Comparison of ENCODE assay signal across 20 cellular contexts in the genomic region with DNA sequence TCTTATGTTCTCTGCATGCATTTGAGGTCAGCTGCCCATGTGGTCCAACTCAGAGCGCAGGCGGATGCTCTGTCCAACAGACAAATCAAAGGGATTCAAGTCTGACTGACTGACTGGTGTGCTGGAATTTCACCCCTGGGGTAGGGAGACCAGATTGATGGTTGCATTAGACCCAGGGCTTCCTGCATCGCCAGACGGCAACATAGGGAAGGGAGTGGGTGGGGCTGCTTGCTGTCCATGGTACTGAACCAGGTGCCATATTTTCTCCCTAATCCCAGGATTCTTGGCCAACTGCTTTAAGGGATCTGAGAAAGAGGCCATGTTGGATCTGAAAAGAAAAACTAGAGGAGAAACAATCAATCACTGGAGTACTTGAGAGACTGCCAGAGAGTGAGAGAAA.
DNase-seq lines count a peak whose midpoint lies in the region; ATAC-seq and TF ChIP-seq lines count a peak whose summit lies in the region.
"Had no signal": no experiment of that assay in that cellular context is flagged by ENCODE, and none has a peak within 500 bp of the region (broad histone marks: within the 10 kb centered on the region; RNA-seq: fewer than 3 reads in every experiment).

No MANE protein-coding gene starts in this region.

- H2AFZ ChIP-seq in GM23338, result no peak overlapping the region

- H3K4me2 ChIP-seq in GM23338, result no peak overlapping the region

- H3K27me3 ChIP-seq in A673 (replicated peaks; ENCODE audit: insufficient read depth, low read depth, low read length, poor library complexity), result no peaks in the 10 kb centered on the region
- H3K27me3 ChIP-seq in GM23338 (ENCODE audit: insufficient read depth), result no peaks in the 10 kb centered on the region
- H3K27me3 ChIP-seq: ascending aorta, gastroesophageal sphincter, uterus had no signal

- no peaks in the 10 kb centered on the region for H3K4me1 Mint-ChIP-seq in GM23338

- H3K4me3 Mint-ChIP-seq in GM23338, result no peak overlapping the region
- H3K4me3 Mint-ChIP-seq: CD8-positive, alpha-beta T cell; natural killer cell had no signal

- H3K9me3 Mint-ChIP-seq in GM23338, result no peaks in the 10 kb centered on the region
- H3K9me3 Mint-ChIP-seq: CD8-positive, alpha-beta T cell; natural killer cell had no signal

- DNase-seq in A673 (ENCODE audit: low spot score), result peak; percentile 8
- peak; percentile 78 for DNase-seq in GM23338 (ENCODE audit: low spot score)
- peak; percentile 4 for DNase-seq in RPMI7951 (ENCODE audit: low read depth)
- DNase-seq in iPS-NIHi11 (ENCODE audit: low spot score), result peak; percentile 88
- no peak for DNase-seq in GM19240 (ENCODE audit: insufficient read length, low spot score)
- no peak for DNase-seq in OCI-M2 (lab: John Stamatoyannopoulos, UW; ENCODE audit: unreplicated experiment)
- DNase-seq: activated naive CD4-positive, alpha-beta T cell; CD8-positive, alpha-beta T cell; Kasumi-1; mammary epithelial cell; natural killer cell; NCI-H1417 treated with DMSO at 0.1 percent for 48 hours; SHP77 treated with DMSO at 0.1 percent for 48 hours; stimulated activated CD4-positive, alpha-beta T cell treated with anti-CD3 and anti-CD28 coated beads, Interleukin-15, amount 100 ng/mL, for 24 hours; stimulated activated naive CD8-positive, alpha-beta T cell treated with anti-CD3 and anti-CD28 coated beads, Interleukin-15, Interleukin-2, amounts not matched to agents 100 U/mL and 50 U/mL, for 24 hours; uterus had no signal

- H3K36me3 ChIP-seq in A673 (ENCODE audit: insufficient read depth, low read length, poor library complexity, severe bottlenecking) (no peaks in the 10 kb centered on the region), GM23338 (ENCODE audit: insufficient read depth) (no peaks in the 10 kb centered on the region)
- H3K36me3 ChIP-seq: uterus had no signal

- no peak for TF ChIP-seq CTCF in A673 (conservative IDR thresholded peaks at IDR 0.05; ENCODE audit: low read depth, low read length)
- TF ChIP-seq CTCF in GM23338 (conservative IDR thresholded peaks at IDR 0.05; ENCODE audit: low read depth in 2 of 2), result no peak

- H4K20me1 ChIP-seq in GM23338 (replicated peaks; ENCODE audit: insufficient read depth), result no peaks in the 10 kb centered on the region; the same call in none of the 2 replicates

- no peaks in the 10 kb centered on the region; the same call in 2 of the 3 replicates for H3K36me3 Mint-ChIP-seq in GM23338 (ENCODE audit: low read depth)

- CTCF ChIA-PET in A673 (lab: Charles Lee), result no interaction called here

- peaks cover 5% of the 10 kb centered on the region for H3K9me3 ChIP-seq in A673 (ENCODE audit: low read depth, low read length, poor library complexity, severe bottlenecking)
- H3K9me3 ChIP-seq: ascending aorta, gastroesophageal sphincter, uterus had no signal

- H3K79me2 ChIP-seq in GM23338 (replicated peaks; ENCODE audit: insufficient read depth), result no peaks in the 10 kb centered on the region

- ATAC-seq in GM23338 (peak; percentile 76), GM21526 (IDR thresholded peaks at IDR 0.05; ENCODE audit: low FRiP score, unreplicated experiment) (no peak), esophagus mucosa (no peak)
- ATAC-seq: CD8-positive, alpha-beta T cell; gastroesophageal sphincter; natural killer cell; stimulated activated naive CD8-positive, alpha-beta T cell treated with anti-CD3 and anti-CD28 coated beads, Interleukin-15, Interleukin-2, amounts not matched to agents 100 U/mL and 50 U/mL, for 24 hours had no signal

- intact Hi-C loops in A673 (cut with micrococcal nuclease; ENCODE audit: unreplicated experiment), result no loop called here

- H3K4me1 ChIP-seq in A673 (ENCODE audit: insufficient read depth, low read length, poor library complexity, severe bottlenecking) (no peaks in the 10 kb centered on the region), GM23338 (ENCODE audit: insufficient read depth) (no peaks in the 10 kb centered on the region)
- H3K4me1 ChIP-seq: ascending aorta, gastroesophageal sphincter, uterus had no signal

- H3K4me3 ChIP-seq in A673 (ENCODE audit: low read depth, low read length, poor library complexity, severe bottlenecking), result no peak overlapping the region
- no peak overlapping the region for H3K4me3 ChIP-seq in GM23338
- H3K4me3 ChIP-seq: ascending aorta, gastroesophageal sphincter, uterus had no signal

- H3K27ac ChIP-seq in A673 (ENCODE audit: low read depth, low read length, poor library complexity, severe bottlenecking), result no peak overlapping the region
- no peak overlapping the region for H3K27ac ChIP-seq in GM23338 (ENCODE audit: low read depth)
- H3K27ac ChIP-seq: ascending aorta, gastroesophageal sphincter, uterus had no signal

- no TSS peak for BruUV-seq in A673 (replicated peaks; lab: Mats Ljungman, UMichigan)

- no peaks in the 10 kb centered on the region for H3F3A ChIP-seq in GM23338 (replicated peaks; ENCODE audit: low read depth)

- no peaks in the 10 kb centered on the region; the same call in 1 of the 2 replicates for H3K9me2 ChIP-seq in GM23338 (ENCODE audit: insufficient read depth)

- POLR2A ChIA-PET in A673 (lab: Charles Lee; ENCODE audit: low non-redundant PET), result no interaction called here

- H3K27me3 Mint-ChIP-seq in GM23338 (ENCODE audit: insufficient read depth, low read depth, poor library complexity), result no peaks in the 10 kb centered on the region

- no peak overlapping the region for H3K27ac Mint-ChIP-seq in GM23338
- H3K27ac Mint-ChIP-seq: natural killer cell had no signal

TF ChIP-seq in GM23338, 12 proteins besides CTCF, POLR2A, EP300 and RAD21:
- TF ChIP-seq, protein P1, sequence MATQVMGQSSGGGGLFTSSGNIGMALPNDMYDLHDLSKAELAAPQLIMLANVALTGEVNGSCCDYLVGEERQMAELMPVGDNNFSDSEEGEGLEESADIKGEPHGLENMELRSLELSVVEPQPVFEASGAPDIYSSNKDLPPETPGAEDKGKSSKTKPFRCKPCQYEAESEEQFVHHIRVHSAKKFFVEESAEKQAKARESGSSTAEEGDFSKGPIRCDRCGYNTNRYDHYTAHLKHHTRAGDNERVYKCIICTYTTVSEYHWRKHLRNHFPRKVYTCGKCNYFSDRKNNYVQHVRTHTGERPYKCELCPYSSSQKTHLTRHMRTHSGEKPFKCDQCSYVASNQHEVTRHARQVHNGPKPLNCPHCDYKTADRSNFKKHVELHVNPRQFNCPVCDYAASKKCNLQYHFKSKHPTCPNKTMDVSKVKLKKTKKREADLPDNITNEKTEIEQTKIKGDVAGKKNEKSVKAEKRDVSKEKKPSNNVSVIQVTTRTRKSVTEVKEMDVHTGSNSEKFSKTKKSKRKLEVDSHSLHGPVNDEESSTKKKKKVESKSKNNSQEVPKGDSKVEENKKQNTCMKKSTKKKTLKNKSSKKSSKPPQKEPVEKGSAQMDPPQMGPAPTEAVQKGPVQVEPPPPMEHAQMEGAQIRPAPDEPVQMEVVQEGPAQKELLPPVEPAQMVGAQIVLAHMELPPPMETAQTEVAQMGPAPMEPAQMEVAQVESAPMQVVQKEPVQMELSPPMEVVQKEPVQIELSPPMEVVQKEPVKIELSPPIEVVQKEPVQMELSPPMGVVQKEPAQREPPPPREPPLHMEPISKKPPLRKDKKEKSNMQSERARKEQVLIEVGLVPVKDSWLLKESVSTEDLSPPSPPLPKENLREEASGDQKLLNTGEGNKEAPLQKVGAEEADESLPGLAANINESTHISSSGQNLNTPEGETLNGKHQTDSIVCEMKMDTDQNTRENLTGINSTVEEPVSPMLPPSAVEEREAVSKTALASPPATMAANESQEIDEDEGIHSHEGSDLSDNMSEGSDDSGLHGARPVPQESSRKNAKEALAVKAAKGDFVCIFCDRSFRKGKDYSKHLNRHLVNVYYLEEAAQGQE (IDR thresholded peaks at IDR 0.05; ENCODE audit: unreplicated experiment), result peak; percentile 95
- TF ChIP-seq NANOG (IDR thresholded peaks at IDR 0.05; ENCODE audit: borderline replicate concordance), result no peak

Comparison
In these comparisons a context has a peak if more than half of its experiments do, and no peak if none do; other contexts are left out.
1. DNase-seq: peak in A673 (single experiment), GM23338 (single experiment), RPMI7951 (single experiment) and iPS-NIHi11 (single experiment); none in GM19240 (single experiment) and OCI-M2 (single experiment).